8 cellular contexts compared by ENCODE assay signal in the genomic region with DNA sequence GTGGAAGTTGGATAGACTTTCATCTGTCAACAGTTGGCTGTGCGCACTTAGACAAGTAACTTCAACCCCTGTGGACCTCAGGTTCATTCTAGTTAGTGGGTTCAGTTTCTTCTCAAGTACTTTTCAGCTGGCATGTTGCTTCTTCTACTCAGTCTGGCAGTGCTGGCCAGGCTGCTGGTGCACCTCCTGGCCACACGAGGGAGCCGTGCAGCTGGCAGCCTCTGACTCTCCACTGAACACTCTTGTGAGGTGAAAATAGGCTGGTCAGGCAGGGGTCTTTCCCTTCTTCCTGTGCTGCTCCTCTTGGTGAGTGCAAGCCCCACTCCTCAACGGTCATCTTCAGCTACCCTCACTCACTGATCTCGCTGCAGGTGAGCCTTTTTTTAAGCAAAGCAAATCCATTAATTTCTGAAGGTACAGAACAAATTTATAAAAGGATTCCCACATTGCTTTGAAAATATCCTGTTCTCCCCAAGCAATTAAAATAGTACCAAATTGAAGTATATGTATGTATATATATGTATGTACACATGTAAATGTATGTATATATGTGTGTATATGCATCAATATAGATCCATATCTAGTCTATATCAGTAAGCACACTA. TPM values are rescaled to one million over a fixed set of nuclear protein-coding genes. Genes with fewer than 3 reads are reported as not detected.
DNase-seq lines count a peak whose midpoint lies in the region; ATAC-seq, FAIRE-seq and TF ChIP-seq lines count a peak whose summit lies in the region.

No MANE protein-coding gene starts in this region.

- H3K4me3 Mint-ChIP-seq in activated CD8-positive, alpha-beta memory T cell treated with anti-CD3 and anti-CD28 coated beads, Interleukin-2, amount 10 ng/mL, durations not matched to agents 7 days and 5 days: no peak overlapping the region
- H3K4me3 Mint-ChIP-seq in nephron progenitor cell: peak overlapping the region; percentile 73

- H3K4me1 Mint-ChIP-seq in activated CD8-positive, alpha-beta memory T cell treated with anti-CD3 and anti-CD28 coated beads, Interleukin-2, amount 10 ng/mL, durations not matched to agents 7 days and 5 days: no peaks in the 10 kb centered on the region
- H3K4me1 Mint-ChIP-seq in nephron progenitor cell: peaks cover 3% of the 10 kb centered on the region

- FAIRE-seq in GM12891 (lab: Jason Lieb, UNC): peak; percentile 96

- TF ChIP-seq CTCF in 22Rv1 (IDR thresholded peaks at IDR 0.05) (peak; percentile 85), epithelial cell of esophagus (IDR thresholded peaks at IDR 0.05; ENCODE audit: insufficient read depth, low read depth, low read length, missing control alignments) (peak; percentile 88), nephron progenitor cell (IDR thresholded peaks at IDR 0.05) (peak; percentile 67)

- no peak overlapping the region for H3K4me3 ChIP-seq in epithelial cell of esophagus (ENCODE audit: low read length)

- H3K27ac ChIP-seq in 22Rv1: no peak overlapping the region

- TF ChIP-seq POLR2A in GM12891 (IDR thresholded peaks at IDR 0.05; ENCODE audit: low read depth, low read length): no peak

- no peaks in the 10 kb centered on the region for H3K36me3 Mint-ChIP-seq in activated CD8-positive, alpha-beta memory T cell treated with anti-CD3 and anti-CD28 coated beads, Interleukin-2, amount 10 ng/mL, durations not matched to agents 7 days and 5 days
- H3K36me3 Mint-ChIP-seq in nephron progenitor cell (ENCODE audit: low read depth): no peaks in the 10 kb centered on the region

- CTCF ChIA-PET in activated CD8-positive, alpha-beta memory T cell treated with anti-CD3 and anti-CD28 coated beads, Interleukin-2, amount 10 ng/mL, durations not matched to agents 7 days and 5 days (lab: Charles Lee): interaction anchor here (0.8 to 2.6 kb wide), 6 partner anchors 11 to 160 kb away, joined by 3 to 9 read pairs (median 6); no protein-coding TSS in a partner anchor

- no peak overlapping the region for H3K27ac Mint-ChIP-seq in activated CD8-positive, alpha-beta memory T cell treated with anti-CD3 and anti-CD28 coated beads, Interleukin-2, amount 10 ng/mL, durations not matched to agents 7 days and 5 days
- H3K27ac Mint-ChIP-seq in nephron progenitor cell: no peak overlapping the region

- H3K9me3 Mint-ChIP-seq in activated CD8-positive, alpha-beta memory T cell treated with anti-CD3 and anti-CD28 coated beads, Interleukin-2, amount 10 ng/mL, durations not matched to agents 7 days and 5 days (ENCODE audit: low read depth): no peaks in the 10 kb centered on the region
- peaks cover 41% of the 10 kb centered on the region for H3K9me3 Mint-ChIP-seq in nephron progenitor cell

- peaks cover 4% of the 10 kb centered on the region for H3K27me3 Mint-ChIP-seq in activated CD8-positive, alpha-beta memory T cell treated with anti-CD3 and anti-CD28 coated beads, Interleukin-2, amount 10 ng/mL, durations not matched to agents 7 days and 5 days
- H3K27me3 Mint-ChIP-seq in nephron progenitor cell (ENCODE audit: low read depth, poor library complexity): no peaks in the 10 kb centered on the region

- peak; percentile 79 for ATAC-seq in HG02943 (IDR thresholded peaks at IDR 0.05; ENCODE audit: low read depth, unreplicated experiment)
- peak; percentile 45 for ATAC-seq in activated CD8-positive, alpha-beta memory T cell treated with anti-CD3 and anti-CD28 coated beads, Interleukin-2, amount 10 ng/mL, durations not matched to agents 7 days and 5 days

- DNase-seq in GM12891 (ENCODE audit: insufficient read length, low spot score): peak; percentile 25
- DNase-seq in NCI-H748 treated with DMSO at 0.1 percent for 48 hours (lab: John Stamatoyannopoulos, UW): peak; percentile 53
- DNase-seq in activated CD8-positive, alpha-beta memory T cell treated with anti-CD3 and anti-CD28 coated beads, Interleukin-2, amount 10 ng/mL, durations not matched to agents 7 days and 5 days: peak; percentile 53
- peak; percentile 42 for DNase-seq in epithelial cell of esophagus (ENCODE audit: low read depth)
- DNase-seq in nephron progenitor cell: peak; percentile 59
- DNase-seq in superior temporal gyrus (ENCODE audit: extremely low spot score): peak; percentile 29

TF ChIP-seq in GM12891, 5 proteins besides CTCF, POLR2A, EP300 and RAD21:
- TF ChIP-seq POU2F2 (IDR thresholded peaks at IDR 0.05; ENCODE audit: low read depth, low read length) (no peak), TAF1 (IDR thresholded peaks at IDR 0.05; ENCODE audit: low read depth, low read length) (no peak), POLR2AphosphoS5 (IDR thresholded peaks at IDR 0.05; ENCODE audit: low read depth, low read length) (no peak)

RNA-seq across cellular contexts. Expression of gene LONRF3, which starts 30.6 kb away (rescaled TPM):
- 0.05 TPM for polyA plus RNA-seq in GM12891 (2012; ENCODE audit: low read depth, missing spikeins)
- under 1 TPM; 0.35 to 0.40 TPM for total RNA-seq in activated CD8-positive, alpha-beta memory T cell treated with anti-CD3 and anti-CD28 coated beads, Interleukin-2, amount 10 ng/mL, durations not matched to agents 7 days and 5 days
